8 cellular contexts compared by ENCODE assay signal in genomic region chr3:14652360-14652907, GRCh38. TPM values are rescaled to one million over a fixed set of nuclear protein-coding genes. Genes with fewer than 3 reads are reported as not detected.
A peak's percentile ranks its signal among the peaks of the same experiment; 100 is the strongest.
DNase-seq lines count a peak whose midpoint lies in the region; TF ChIP-seq lines count a peak whose summit lies in the region.
"Not testable (repeated sequence)": the region's sequence is repeated elsewhere in the genome, so short reads cannot be mapped to it uniquely, and the experiment has no call there.

No MANE protein-coding gene starts in this region.

- H3K27me3 ChIP-seq in endocrine pancreas (ENCODE audit: control insufficient read depth, insufficient read depth, low read length); suprapubic skin: not testable (repeated sequence)

- H3K4me1 Mint-ChIP-seq in CD14-positive monocyte (peaks cover 37% of the 10 kb centered on the region), neural crest cell (peaks cover 28% of the 10 kb centered on the region)
- H3K4me1 Mint-ChIP-seq in activated naive CD4-positive, alpha-beta T cell treated with anti-CD3 and anti-CD28 coated beads, Interleukin-2, amount 50 U/mL, for 24 hours, result peaks cover 60% of the 10 kb centered on the region

- H3K4me3 ChIP-seq in endocrine pancreas (ENCODE audit: control insufficient read depth, insufficient read depth, low read length), result peak overlapping the region; percentile 72
- H3K4me3 ChIP-seq in iPS-18c (ENCODE audit: insufficient read depth, low read depth, low read length), result peak overlapping the region; percentile 93
- peak overlapping the region; percentile 94 for H3K4me3 ChIP-seq in suprapubic skin

- CTCF ChIA-PET in RWPE1 (lab: Yijun Ruan, JAX), result not testable (repeated sequence)

- POLR2A ChIA-PET in RWPE1 (lab: Yijun Ruan, JAX; ENCODE audit: low non-redundant PET), result not testable (repeated sequence)

- H3K36me3 ChIP-seq in endocrine pancreas (ENCODE audit: control insufficient read depth, insufficient read depth, low read length), result not testable (repeated sequence)
- H3K36me3 ChIP-seq in suprapubic skin, result peaks cover 25% of the 10 kb centered on the region

- not testable (repeated sequence) for TF ChIP-seq CTCF in CD14-positive monocyte (IDR thresholded peaks at IDR 0.05); RWPE1 (conservative IDR thresholded peaks at IDR 0.05; ENCODE audit: low read depth); neural crest cell (conservative IDR thresholded peaks at IDR 0.05); suprapubic skin (IDR thresholded peaks at IDR 0.05)

- peak overlapping the region; percentile 82 for H3K27ac ChIP-seq in RWPE1
- H3K27ac ChIP-seq in suprapubic skin, result not testable (repeated sequence)

- H3K4me1 ChIP-seq in endocrine pancreas (ENCODE audit: control insufficient read depth, insufficient read depth, low read length), result peaks cover 14% of the 10 kb centered on the region
- peaks cover 20% of the 10 kb centered on the region for H3K4me1 ChIP-seq in suprapubic skin

- not testable (repeated sequence) for TF ChIP-seq EP300 in suprapubic skin (IDR thresholded peaks at IDR 0.05)

- 80% methylated on average over 21 of the region's 21 CpGs for WGBS in suprapubic skin

- not testable (repeated sequence) for H3K9me3 ChIP-seq in endocrine pancreas (ENCODE audit: control insufficient read depth, low read length); iPS-18c (ENCODE audit: control insufficient read depth, insufficient read depth, low read length); suprapubic skin

- DNase-seq in CD14-positive monocyte (ENCODE audit: low spot score); RWPE1 (ENCODE audit: low spot score); neural crest cell (ENCODE audit: low read depth, low spot score); suprapubic skin (ENCODE audit: low spot score in 2 of 2): not testable (repeated sequence)
- peak; percentile 31 for DNase-seq in HT-29 (ENCODE audit: low spot score)

- peak overlapping the region; percentile 78 for H3K9ac ChIP-seq in endocrine pancreas (ENCODE audit: control insufficient read depth, insufficient read depth, low read length)

- not testable (repeated sequence) for TF ChIP-seq POLR2A in suprapubic skin (IDR thresholded peaks at IDR 0.05)

- intact Hi-C loops in CD14-positive monocyte (cut with micrococcal nuclease), result loop anchor here (5.0 to 10.0 kb wide), 4 partner anchors 292 to 530 kb away; partner anchors contain the start of genes CHCHD4 (in 1 of the 2), LSM3 (in 1 of the 2), MRPS25 (in 1 of the 2) and NR2C2 (in 1 of the 2)

- peak overlapping the region; percentile 94 to 97 for H3K4me3 Mint-ChIP-seq in CD14-positive monocyte
- peak overlapping the region; percentile 99 for H3K4me3 Mint-ChIP-seq in activated naive CD4-positive, alpha-beta T cell treated with anti-CD3 and anti-CD28 coated beads, Interleukin-2, amount 50 U/mL, for 24 hours
- peak overlapping the region; percentile 88 for H3K4me3 Mint-ChIP-seq in neural crest cell

- H3K9me3 Mint-ChIP-seq in CD14-positive monocyte; activated naive CD4-positive, alpha-beta T cell treated with anti-CD3 and anti-CD28 coated beads, Interleukin-2, amount 50 U/mL, for 24 hours; neural crest cell: not testable (repeated sequence)

- H3K27me3 Mint-ChIP-seq in CD14-positive monocyte (ENCODE audit: low read depth in 3 of 3); activated naive CD4-positive, alpha-beta T cell treated with anti-CD3 and anti-CD28 coated beads, Interleukin-2, amount 50 U/mL, for 24 hours: not testable (repeated sequence)
- H3K27me3 Mint-ChIP-seq in neural crest cell (ENCODE audit: low read depth), result peaks cover 16% of the 10 kb centered on the region

- H3K27ac Mint-ChIP-seq in CD14-positive monocyte, result peak overlapping the region; percentile 97 to 99 (median 98)
- H3K27ac Mint-ChIP-seq in activated naive CD4-positive, alpha-beta T cell treated with anti-CD3 and anti-CD28 coated beads, Interleukin-2, amount 50 U/mL, for 24 hours, result peak overlapping the region; percentile 99
- H3K27ac Mint-ChIP-seq in neural crest cell (ENCODE audit: unreplicated experiment), result peak overlapping the region; percentile 99

- H3K36me3 Mint-ChIP-seq in CD14-positive monocyte, result peaks cover 26 to 36% of the 10 kb centered on the region in 2 donors
- H3K36me3 Mint-ChIP-seq in activated naive CD4-positive, alpha-beta T cell treated with anti-CD3 and anti-CD28 coated beads, Interleukin-2, amount 50 U/mL, for 24 hours, result peaks cover 12% of the 10 kb centered on the region
- H3K36me3 Mint-ChIP-seq in neural crest cell (ENCODE audit: low read depth), result not testable (repeated sequence)

RNA-seq across cellular contexts. Expression of gene CCDC174, which starts 0.9 kb away (rescaled TPM):
- polyA plus RNA-seq in CD14-positive monocyte, result 1 to 10 TPM; 7.4 to 7.9 TPM
- total RNA-seq in HT-29 (2014; rRNA removed; shearing (Covaris generic)), result 3.4 and 4.1 TPM in 2 replicates
- total RNA-seq in neural crest cell (18.5 and 21.1 TPM in 2 replicates), suprapubic skin (10 to 100 TPM; 11.2 to 39.3 (median 14.6) TPM)

RNA-seq across cellular contexts. Expression of gene C3orf20, which starts 22.5 kb away (rescaled TPM):
- not detected for polyA plus RNA-seq in CD14-positive monocyte
- not detected in 2 replicates for total RNA-seq in HT-29 (2014; rRNA removed; shearing (Covaris generic))
- total RNA-seq in neural crest cell (0.14 TPM in 1 of 2 replicates, not detected in the other), suprapubic skin (under 1 TPM in 1 of 4 donors, not detected in 3; 0.21 TPM)
